ENCODE assay signal across 28 cellular contexts in genomic region chr3:187531831-187532230, GRCh38.
"Had no signal": no experiment of that assay in that cellular context is flagged by ENCODE, and none has a peak within 500 bp of the region (broad histone marks: within the 10 kb centered on the region; RNA-seq: fewer than 3 reads in every experiment).

No MANE protein-coding gene starts in this region.

- DNase-seq: natural killer cell; occipital lobe; ovary; posterior cingulate gyrus; psoas muscle; right cardiac atrium; spleen; stimulated activated CD4-positive, alpha-beta T cell treated with anti-CD3 and anti-CD28 coated beads, Interleukin-12 subunit alpha, Interleukin-12 subunit beta, amount 100 ng/mL, for 4 hours; stimulated activated CD4-positive, alpha-beta T cell treated with anti-CD3 and anti-CD28 coated beads, Interleukin-1b, Interleukin-23, amount 100 ng/mL, for 48 hours; stimulated activated CD4-positive, alpha-beta T cell treated with anti-CD3 and anti-CD28 coated beads, Interleukin-4, amount 100 ng/mL, for 1 hour; stimulated activated CD4-positive, alpha-beta T cell treated with anti-CD3 and anti-CD28 coated beads, Interleukin-4, amount 100 ng/mL, for 4 hours; stimulated activated CD8-positive, alpha-beta memory T cell treated with anti-CD3 and anti-CD28 coated beads, Interleukin-4, amount 100 ng/mL, for 48 hours; stimulated activated naive CD4-positive, alpha-beta T cell; stimulated activated naive CD8-positive, alpha-beta T cell treated with anti-CD3 and anti-CD28 coated beads, Interleukin-15, amount 100 ng/mL, for 72 hours; stimulated activated naive CD8-positive, alpha-beta T cell treated with anti-CD3 and anti-CD28 coated beads, Interleukin-15, Interleukin-2, amounts not matched to agents 100 U/mL and 50 U/mL, for 24 hours; substantia nigra; testis; tibial artery; transverse colon; upper lobe of right lung; uterus had no signal

- H3K36me3 ChIP-seq: neural progenitor cell, ovary, spleen, suprapubic skin, tibial artery, transverse colon, upper lobe of right lung, uterus had no signal

- H3K27me3 ChIP-seq: neural progenitor cell, ovary, testis, upper lobe of right lung, uterus had no signal

- ATAC-seq: natural killer cell; psoas muscle; right cardiac atrium; sciatic nerve; stimulated activated memory B cell treated with anti-CD40 and anti-IgM and Interleukin-4, amounts not matched to agents 10 μg/mL and 1 μg/mL and 100 μg/mL, for 72 hours; stimulated activated naive CD8-positive, alpha-beta T cell treated with anti-CD3 and anti-CD28 coated beads, Interleukin-15, amount 100 ng/mL, for 72 hours; stimulated activated naive CD8-positive, alpha-beta T cell treated with anti-CD3 and anti-CD28 coated beads, Interleukin-15, Interleukin-2, amounts not matched to agents 100 U/mL and 50 U/mL, for 24 hours; upper lobe of right lung had no signal

- H3K79me2 ChIP-seq: parathyroid adenoma had no signal

- H3K4me1 ChIP-seq: parathyroid adenoma, psoas muscle, spleen, suprapubic skin, testis, tibial artery, transverse colon, upper lobe of right lung, uterus had no signal

- H3K27ac ChIP-seq: neural progenitor cell, ovary, parathyroid adenoma, psoas muscle, skin epidermis, spleen, suprapubic skin, testis, tibial artery, transverse colon, upper lobe of right lung, uterus had no signal

- H3K9me3 ChIP-seq: ovary, psoas muscle, spleen, suprapubic skin, testis, tibial artery, transverse colon, upper lobe of right lung, uterus had no signal

- H2AFZ ChIP-seq: neural progenitor cell, parathyroid adenoma had no signal

- H3K4me3 ChIP-seq: neural progenitor cell, ovary, psoas muscle, skin epidermis, smooth muscle cell, spleen, suprapubic skin, testis, tibial artery, transverse colon, upper lobe of right lung, uterus had no signal

- H3K4me2 ChIP-seq: neural progenitor cell, smooth muscle cell had no signal

- H3K9ac ChIP-seq: neural progenitor cell, parathyroid adenoma had no signal
